25 cellular contexts compared by ENCODE assay signal in the genomic region with DNA sequence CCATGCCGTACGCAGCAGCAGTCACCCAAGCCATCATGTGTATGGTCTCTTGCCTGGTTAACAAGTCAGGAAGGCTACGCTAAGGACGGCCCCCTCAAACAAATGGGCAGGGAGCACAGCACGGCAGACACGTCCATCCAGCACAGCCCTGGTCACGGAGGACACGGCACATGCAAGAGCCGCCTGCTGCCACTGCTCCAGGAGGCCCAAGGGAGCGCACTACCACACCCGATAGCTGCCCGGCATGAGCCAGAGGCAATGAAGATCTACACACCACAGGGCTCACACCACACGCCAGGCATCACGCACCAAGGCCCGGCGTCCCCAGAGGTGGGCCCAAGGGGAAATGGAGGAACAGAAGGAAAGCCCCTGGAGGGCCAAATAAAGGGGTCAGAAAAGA.
DNase-seq lines count a peak whose midpoint lies in the region; ATAC-seq and TF ChIP-seq lines count a peak whose summit lies in the region.
"Had no signal": no experiment of that assay in that cellular context is flagged by ENCODE, and none has a peak within 500 bp of the region (broad histone marks: within the 10 kb centered on the region; RNA-seq: fewer than 3 reads in every experiment).

No MANE protein-coding gene starts in this region.

- peaks cover 47% of the 10 kb centered on the region for H4K20me1 ChIP-seq in DND-41 (ENCODE audit: insufficient read depth, low read length)

- H3K4me3 ChIP-seq in DND-41 (ENCODE audit: low read depth in 1 of 2, low read length in 2 of 2) (no peak overlapping the region), thymus (ENCODE audit: low read length) (no peak overlapping the region), tibial nerve (no peak overlapping the region)
- H3K4me3 ChIP-seq in effector memory CD4-positive, alpha-beta T cell (ENCODE audit: insufficient read depth, low read depth, low read length, poor library complexity, severe bottlenecking): no peak overlapping the region
- H3K4me3 ChIP-seq: cardiac muscle cell, gastroesophageal sphincter, hepatocyte, lower lobe of right lung, smooth muscle cell, tibial artery had no signal

- no peaks in the 10 kb centered on the region for H3K27me3 Mint-ChIP-seq in naive B cell
- H3K27me3 Mint-ChIP-seq: activated naive CD4-positive, alpha-beta T cell treated with anti-CD3 and anti-CD28 coated beads, Interleukin-2, amount 50 U/mL, for 24 hours; stimulated activated naive CD8-positive, alpha-beta T cell treated with anti-CD3 and anti-CD28 coated beads, Interleukin-15, amount 100 ng/mL, for 72 hours had no signal

- DNase-seq in DND-41 (no peak), naive B cell (no peak), DMS153 treated with DMSO at 0.1 percent for 48 hours (lab: John Stamatoyannopoulos, UW; ENCODE audit: unreplicated experiment) (no peak), tibial nerve (ENCODE audit: low spot score in 2 of 2) (no peak)
- DNase-seq in effector memory CD4-positive, alpha-beta T cell: no peak
- DNase-seq: aorta; effector CD4-positive, alpha-beta T cell; H7; lower lobe of right lung; NCI-H1048; NCI-H1694 treated with DMSO at 0.1 percent for 48 hours; NCI-H446 treated with DMSO at 0.1 percent for 48 hours; NCI-H774; right cardiac atrium; SIG-M5; stimulated activated naive CD8-positive, alpha-beta T cell treated with anti-CD3 and anti-CD28 coated beads, Interleukin-15, amount 100 ng/mL, for 72 hours; tibial artery had no signal

- 0 out of 2 replicates have a peak overlapping the region, but pooled peaks have one; percentile 27 for H3K27ac ChIP-seq in DND-41 (ENCODE audit: low read length)
- H3K27ac ChIP-seq in KOPT-K1 (ENCODE audit: low read depth, low read length, poor library complexity, severe bottlenecking): peak overlapping the region; percentile 65
- H3K27ac ChIP-seq in thymus (ENCODE audit: low read depth): peak overlapping the region; percentile 71
- H3K27ac ChIP-seq in tibial nerve: no peak overlapping the region
- H3K27ac ChIP-seq in effector memory CD4-positive, alpha-beta T cell (ENCODE audit: insufficient read depth, low read length, poor library complexity, severe bottlenecking): no peak overlapping the region
- H3K27ac ChIP-seq: gastroesophageal sphincter, hepatocyte, lower lobe of right lung, neutrophil, tibial artery had no signal

- peaks cover 6% of the 10 kb centered on the region for H3K79me2 ChIP-seq in DND-41 (ENCODE audit: insufficient read depth, low read length)
- H3K79me2 ChIP-seq: hepatocyte had no signal

- WGBS in thymus: 98% methylated on average over 16 of the region's 16 CpGs
- 89 to 97% methylated on average over 7 to 16 of the region's 16 CpGs for WGBS in tibial nerve, 2 donors

- H3K27me3 ChIP-seq in DND-41 (ENCODE audit: insufficient read depth, low read length, poor library complexity) (no peaks in the 10 kb centered on the region), thymus (ENCODE audit: control insufficient read depth, insufficient read depth) (no peaks in the 10 kb centered on the region), tibial nerve (no peaks in the 10 kb centered on the region)
- H3K27me3 ChIP-seq in effector memory CD4-positive, alpha-beta T cell (replicated peaks; ENCODE audit: control insufficient read depth, insufficient read depth, low read length, poor library complexity, severe bottlenecking): no peaks in the 10 kb centered on the region
- H3K27me3 ChIP-seq: cardiac muscle cell, gastroesophageal sphincter, hepatocyte, neutrophil, tibial artery had no signal

- no peak for TF ChIP-seq CTCF in DND-41 (IDR thresholded peaks at IDR 0.05; ENCODE audit: borderline replicate concordance, extremely low read depth, low read length, poor library complexity, severe bottlenecking)
- TF ChIP-seq CTCF in tibial nerve (IDR thresholded peaks at IDR 0.05): no peak

- H3K4me1 ChIP-seq in DND-41 (ENCODE audit: insufficient read depth, low read length) (peaks cover 8% of the 10 kb centered on the region), thymus (ENCODE audit: control insufficient read depth, insufficient read depth, low read length) (peaks cover 30% of the 10 kb centered on the region), tibial nerve (peaks cover 0 to 16% (median 3%) of the 10 kb centered on the region in 4 donors)
- peaks cover 10% of the 10 kb centered on the region for H3K4me1 ChIP-seq in effector memory CD4-positive, alpha-beta T cell (ENCODE audit: control insufficient read depth, insufficient read depth, low read length, poor library complexity, severe bottlenecking)

- no peak for ATAC-seq in DND-41 (ENCODE audit: insufficient read depth, low read depth)
- ATAC-seq in naive B cell (ENCODE audit: low read depth in 2 of 2): no peak
- ATAC-seq: gastroesophageal sphincter; lower lobe of right lung; right cardiac atrium; stimulated activated naive CD8-positive, alpha-beta T cell treated with anti-CD3 and anti-CD28 coated beads, Interleukin-15, amount 100 ng/mL, for 72 hours had no signal

- H2AFZ ChIP-seq in DND-41 (ENCODE audit: low read depth, low read length): no peak overlapping the region
- H2AFZ ChIP-seq: hepatocyte had no signal

- H3K36me3 Mint-ChIP-seq in naive B cell: peaks cover 0 to 2% of the 10 kb centered on the region in 2 donors

- no peaks in the 10 kb centered on the region for H3K9me3 Mint-ChIP-seq in naive B cell
- H3K9me3 Mint-ChIP-seq: activated naive CD4-positive, alpha-beta T cell treated with anti-CD3 and anti-CD28 coated beads, Interleukin-2, amount 50 U/mL, for 24 hours had no signal

- H3K9me3 ChIP-seq in DND-41 (ENCODE audit: insufficient read depth, low read length, severe bottlenecking): no peaks in the 10 kb centered on the region
- no peaks in the 10 kb centered on the region for H3K9me3 ChIP-seq in KOPT-K1 (ENCODE audit: insufficient read depth, low read length, poor library complexity, severe bottlenecking)
- peaks cover 1% of the 10 kb centered on the region for H3K9me3 ChIP-seq in thymus (ENCODE audit: control insufficient read depth)
- no peaks in the 10 kb centered on the region for H3K9me3 ChIP-seq in tibial nerve
- H3K9me3 ChIP-seq in effector memory CD4-positive, alpha-beta T cell (ENCODE audit: control insufficient read depth, low read length): no peaks in the 10 kb centered on the region
- H3K9me3 ChIP-seq: gastroesophageal sphincter, lower lobe of right lung, neutrophil, tibial artery had no signal

- H3K27ac Mint-ChIP-seq in naive B cell: peak overlapping the region; percentile 85 to 99 (median 96)
- H3K27ac Mint-ChIP-seq: activated naive CD4-positive, alpha-beta T cell treated with anti-CD3 and anti-CD28 coated beads, Interleukin-2, amount 50 U/mL, for 24 hours had no signal

- H3K4me1 Mint-ChIP-seq in naive B cell: peaks cover 53 to 84% (median 63%) of the 10 kb centered on the region in 3 donors

- peaks cover 15% of the 10 kb centered on the region for H3K36me3 ChIP-seq in DND-41 (ENCODE audit: insufficient read depth, low read length)
- H3K36me3 ChIP-seq in KOPT-K1 (ENCODE audit: insufficient read depth, low read length): peaks cover 21% of the 10 kb centered on the region; the same call in 1 of the 2 replicates
- peaks cover 10% of the 10 kb centered on the region for H3K36me3 ChIP-seq in thymus (ENCODE audit: control insufficient read depth, insufficient read depth)
- no peaks in the 10 kb centered on the region for H3K36me3 ChIP-seq in tibial nerve
- no peaks in the 10 kb centered on the region for H3K36me3 ChIP-seq in effector memory CD4-positive, alpha-beta T cell (ENCODE audit: control insufficient read depth, insufficient read depth, low read length)
- H3K36me3 ChIP-seq: cardiac muscle cell, lower lobe of right lung, neutrophil, tibial artery had no signal

- H3K9ac ChIP-seq in DND-41 (ENCODE audit: low read depth, low read length): no peak overlapping the region

- H3K4me3 Mint-ChIP-seq in naive B cell: peak overlapping the region in 6 of 8 donors; percentile 23 to 86 (median 52)

- TF ChIP-seq POLR2A in tibial nerve (IDR thresholded peaks at IDR 0.05): no peak

- H3K4me2 ChIP-seq in DND-41 (ENCODE audit: insufficient read depth, low read length): no peak overlapping the region
- H3K4me2 ChIP-seq: hepatocyte, smooth muscle cell had no signal

- TF ChIP-seq EP300 in tibial nerve (IDR thresholded peaks at IDR 0.05): no peak

Comparison
In these comparisons a context has a peak if more than half of its experiments do, and no peak if none do; other contexts are left out.
1. H3K27ac ChIP-seq: peak in DND-41 (single experiment), KOPT-K1 (single experiment) and thymus (single experiment); none in tibial nerve (0 of 4) and effector memory CD4-positive, alpha-beta T cell (single experiment).